8 cellular contexts compared by ENCODE assay signal in the genomic region with DNA sequence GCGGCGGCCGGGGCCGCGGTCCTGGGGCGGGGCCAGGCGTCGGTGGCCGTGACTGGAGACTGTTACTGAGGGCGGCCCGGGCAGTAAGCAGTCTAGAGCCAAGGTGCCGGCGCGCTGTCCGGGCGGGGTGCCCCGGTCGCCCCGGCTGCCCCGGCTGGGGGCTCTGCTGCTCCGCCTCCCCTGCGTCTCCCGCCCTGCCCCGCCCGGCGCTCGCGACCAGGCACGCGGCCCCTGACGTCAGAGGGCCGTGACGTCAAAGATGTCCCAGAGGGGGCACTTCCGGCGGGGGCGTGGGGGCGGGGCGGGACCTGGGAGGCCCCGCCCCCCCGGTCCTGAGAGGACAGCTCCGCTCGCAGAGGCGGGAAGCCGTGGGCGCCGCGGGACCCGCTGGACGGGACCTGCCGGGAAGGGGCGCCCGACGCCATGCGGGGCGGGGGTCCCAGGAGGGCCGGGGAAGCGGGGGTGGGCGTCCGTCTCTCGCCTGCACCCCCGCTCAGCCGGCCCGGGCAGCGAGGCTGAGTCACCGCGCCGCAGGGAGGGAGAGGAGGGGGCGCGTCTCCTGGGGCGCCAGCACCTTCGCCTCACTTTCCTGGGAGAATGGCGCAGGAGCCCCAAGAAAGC. TPM values are rescaled to one million over a fixed set of nuclear protein-coding genes. Genes with fewer than 3 reads are reported as not detected.
A peak's percentile ranks its signal among the peaks of the same experiment; 100 is the strongest.
DNase-seq lines count a peak whose midpoint lies in the region; ATAC-seq lines count a peak whose summit lies in the region.

No MANE protein-coding gene starts in this region.

- H3K4me1 Mint-ChIP-seq in activated CD4-positive, alpha-beta T cell treated with anti-CD3 and anti-CD28 coated beads for 36 hours = peaks cover 27% of the 10 kb centered on the region

- peaks cover 1% of the 10 kb centered on the region for H3K36me3 Mint-ChIP-seq in activated CD4-positive, alpha-beta T cell treated with anti-CD3 and anti-CD28 coated beads for 36 hours (ENCODE audit: low read depth)

- CTCF ChIA-PET in activated CD4-positive, alpha-beta T cell treated with anti-CD3 and anti-CD28 coated beads for 36 hours (lab: Charles Lee) = no interaction called here

- intact Hi-C loops in activated CD4-positive, alpha-beta T cell treated with anti-CD3 and anti-CD28 coated beads for 36 hours (cut with DNase I, micrococcal nuclease) = loop anchor here (1.0 to 5.0 kb wide), 8 partner anchors 37 to 662 kb away; partner anchors contain the start of genes CLUH (in 1 of the 2), MNT (in 1 of the 2), SGSM2 (in 1 of the 2) and SMG6 (in 1 of the 2)

- H3K27me3 Mint-ChIP-seq in activated CD4-positive, alpha-beta T cell treated with anti-CD3 and anti-CD28 coated beads for 36 hours = peaks cover 11% of the 10 kb centered on the region

- DNase-seq in CD1c-positive myeloid dendritic cell (ENCODE audit: extremely low spot score) (peak; percentile 90), MV-4-11 (lab: John Stamatoyannopoulos, UW) (peak; percentile 56), lung microvascular endothelial cell (ENCODE audit: low read depth in 2 of 2) (peak; percentile 70 to 85)
- DNase-seq in activated CD4-positive, alpha-beta T cell treated with anti-CD3 and anti-CD28 coated beads for 36 hours = peak; percentile 87
- peak; percentile 70 for DNase-seq in effector CD4-positive, alpha-beta T cell
- DNase-seq in stimulated activated CD8-positive, alpha-beta memory T cell treated with anti-CD3 and anti-CD28 coated beads, Interleukin-4, amount 100 ng/mL, for 48 hours = peak; percentile 82

- H3K27ac Mint-ChIP-seq in activated CD4-positive, alpha-beta T cell treated with anti-CD3 and anti-CD28 coated beads for 36 hours = no peak overlapping the region

- POLR2A ChIA-PET in activated CD4-positive, alpha-beta T cell treated with anti-CD3 and anti-CD28 coated beads for 36 hours (lab: Charles Lee) = no interaction called here

- no peak overlapping the region for H3K4me3 Mint-ChIP-seq in activated CD4-positive, alpha-beta T cell treated with anti-CD3 and anti-CD28 coated beads for 36 hours

- H3K9me3 Mint-ChIP-seq in activated CD4-positive, alpha-beta T cell treated with anti-CD3 and anti-CD28 coated beads for 36 hours (ENCODE audit: low read depth) = no peaks in the 10 kb centered on the region

- ATAC-seq in GM21528 (IDR thresholded peaks at IDR 0.05; ENCODE audit: low FRiP score, unreplicated experiment) (peak; percentile 11), GM18861 (IDR thresholded peaks at IDR 0.05; ENCODE audit: unreplicated experiment) (no peak)
- peak; percentile 10 for ATAC-seq in activated CD4-positive, alpha-beta T cell treated with anti-CD3 and anti-CD28 coated beads for 36 hours

RNA-seq across cellular contexts. Expression of gene HIC1, which starts 4.5 kb away (rescaled TPM):
- total RNA-seq in activated CD4-positive, alpha-beta T cell treated with anti-CD3 and anti-CD28 coated beads for 36 hours = 10 to 100 TPM; 13.6 to 16.5 TPM
- total RNA-seq in lung microvascular endothelial cell = 32.0 and 50.4 TPM in 2 replicates

RNA-seq across cellular contexts. Expression of gene OVCA2, which starts 8.5 kb away (rescaled TPM):
- 10 to 100 TPM; 31.4 to 38.6 TPM for total RNA-seq in activated CD4-positive, alpha-beta T cell treated with anti-CD3 and anti-CD28 coated beads for 36 hours
- total RNA-seq in lung microvascular endothelial cell = 48.2 and 49.5 TPM in 2 replicates

RNA-seq across cellular contexts. Expression of gene DPH1, which starts 20.4 kb away (rescaled TPM):
- 10 to 100 TPM; 29.1 to 37.0 TPM for total RNA-seq in activated CD4-positive, alpha-beta T cell treated with anti-CD3 and anti-CD28 coated beads for 36 hours
- total RNA-seq in lung microvascular endothelial cell = 8.5 and 14.3 TPM in 2 replicates

RNA-seq across cellular contexts. Expression of gene RTN4RL1, which starts 25.2 kb away (rescaled TPM):
- under 1 TPM; 0.11 to 0.18 TPM for total RNA-seq in activated CD4-positive, alpha-beta T cell treated with anti-CD3 and anti-CD28 coated beads for 36 hours
- 0.22 and 0.40 TPM in 2 replicates for total RNA-seq in lung microvascular endothelial cell
